2 cellular contexts compared by ENCODE assay signal in the genomic region with DNA sequence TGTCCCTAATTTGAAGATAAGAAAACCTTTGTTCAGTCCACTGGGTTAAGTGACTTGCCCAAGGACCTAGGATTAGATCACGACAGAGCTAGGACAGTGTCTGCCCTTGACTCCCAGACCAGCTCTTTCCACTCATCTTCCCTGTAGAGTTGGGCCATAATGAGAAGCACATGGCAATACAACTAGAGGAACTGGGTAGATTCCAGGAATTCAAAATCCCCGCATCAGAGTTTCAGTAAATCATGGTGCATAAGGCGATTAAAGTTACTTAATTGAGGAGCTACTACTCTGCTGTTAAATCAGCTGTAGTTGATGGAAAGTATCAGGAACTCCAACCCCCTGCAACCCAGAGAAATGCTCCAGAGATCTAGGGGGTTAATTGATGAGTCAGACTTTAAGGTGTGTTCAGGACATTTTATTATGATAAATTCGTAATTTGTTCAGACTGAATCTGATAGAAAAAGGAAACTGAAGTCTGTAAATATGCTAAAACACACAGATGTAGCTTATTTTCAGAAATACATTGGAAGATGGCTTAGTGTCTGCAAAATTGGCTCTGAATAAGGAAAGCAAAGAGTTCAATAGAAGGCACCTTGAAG.
A peak's percentile ranks its signal among the peaks of the same experiment; 100 is the strongest.
TF ChIP-seq lines count a peak whose summit lies in the region.

No MANE protein-coding gene starts in this region.

TF ChIP-seq in IMR-90, 13 proteins besides CTCF, POLR2A, EP300 and RAD21:
- TF ChIP-seq RFX5 (IDR thresholded peaks at IDR 0.05; ENCODE audit: low read depth, low read length) = no peak
- TF ChIP-seq MAFK (IDR thresholded peaks at IDR 0.05; ENCODE audit: low read depth, low read length) = 0 out of 2 replicates have a peak, but pooled peaks have one; percentile 15
TF ChIP-seq in IMR-90: peak in this region for 1.

TF ChIP-seq in H1, 55 proteins besides CTCF, POLR2A, EP300 and RAD21:
- TF ChIP-seq MAFK (IDR thresholded peaks at IDR 0.05; ENCODE audit: low read depth, low read length) = 0 out of 2 replicates have a peak, but pooled peaks have one; percentile 1
- TF ChIP-seq KDM1A (IDR thresholded peaks at IDR 0.05; ENCODE audit: borderline replicate concordance, low read length) = no peak
